ENCODE assay signal across 22 cellular contexts in the genomic region with DNA sequence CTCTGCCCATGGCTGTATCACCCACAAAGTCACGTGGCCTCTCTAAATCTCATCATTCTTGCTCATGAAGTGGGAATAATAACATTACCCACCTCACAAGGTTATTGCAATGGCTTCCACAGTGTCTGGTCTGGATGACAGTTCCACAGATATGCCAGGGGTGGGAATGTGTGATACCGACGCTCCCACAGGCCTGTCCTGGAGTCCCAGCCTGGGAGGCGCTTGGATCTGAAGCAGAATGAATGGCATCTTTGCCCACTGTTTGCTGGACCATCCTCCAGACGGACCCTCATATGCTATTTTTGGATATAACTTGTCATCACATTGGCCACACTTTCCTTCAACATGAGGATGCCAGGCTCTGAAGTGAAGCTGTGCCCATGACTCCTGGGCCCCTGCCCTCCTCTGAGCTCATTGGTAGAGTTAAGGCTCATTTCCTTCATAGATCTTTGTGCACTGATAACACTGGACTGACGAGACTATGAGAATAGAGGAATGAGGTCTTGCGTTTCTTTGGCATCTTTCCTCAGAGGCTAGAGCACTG.
"Had no signal": no experiment of that assay in that cellular context is flagged by ENCODE, and none has a peak within 500 bp of the region (broad histone marks: within the 10 kb centered on the region; RNA-seq: fewer than 3 reads in every experiment).

No MANE protein-coding gene starts in this region.

- ATAC-seq: esophagus mucosa; gastrocnemius medialis; left colon; natural killer cell treated with Interleukin-12 subunit alpha and Interleukin-12 subunit beta and Interleukin-15 and Interleukin-18, amount 100 ng/mL, for 72 hours; pancreas had no signal

- H3K4me2 ChIP-seq: neural progenitor cell had no signal

- H3K4me1 ChIP-seq: gastrocnemius medialis, neural progenitor cell, pancreas, sigmoid colon, suprapubic skin, thyroid gland, uterus had no signal

- DNase-seq: central memory CD4-positive, alpha-beta T cell; cortex of kidney; dorsolateral prefrontal cortex; effector memory CD4-positive, alpha-beta T cell; gastrocnemius medialis; immature natural killer cell; kidney; left colon; midbrain; nucleus accumbens; pancreas; retina; sigmoid colon; small intestine; stimulated activated CD4-positive, alpha-beta T cell treated with anti-CD3 and anti-CD28 coated beads, Interleukin-12 subunit alpha, Interleukin-12 subunit beta, amount 100 ng/mL, for 4 hours; stimulated activated naive CD4-positive, alpha-beta T cell; thyroid gland; uterus had no signal

- H3K27me3 ChIP-seq: gastrocnemius medialis, neural progenitor cell, pancreas, sigmoid colon, suprapubic skin, thyroid gland, uterus had no signal

- H3K36me3 ChIP-seq: gastrocnemius medialis, neural progenitor cell, pancreas, sigmoid colon, suprapubic skin, thyroid gland, uterus had no signal

- H3K9me3 ChIP-seq: gastrocnemius medialis, pancreas, sigmoid colon, suprapubic skin, thyroid gland, uterus had no signal

- H3K9ac ChIP-seq: neural progenitor cell had no signal

- H3K4me3 ChIP-seq: dorsolateral prefrontal cortex, gastrocnemius medialis, neural progenitor cell, pancreas, sigmoid colon, suprapubic skin, thyroid gland, uterus had no signal

- H2AFZ ChIP-seq: neural progenitor cell had no signal

- H3K27ac ChIP-seq: dorsolateral prefrontal cortex, gastrocnemius medialis, neural progenitor cell, pancreas, sigmoid colon, suprapubic skin, thyroid gland, uterus had no signal
